ENCODE assay signal across 13 cellular contexts in the genomic region with DNA sequence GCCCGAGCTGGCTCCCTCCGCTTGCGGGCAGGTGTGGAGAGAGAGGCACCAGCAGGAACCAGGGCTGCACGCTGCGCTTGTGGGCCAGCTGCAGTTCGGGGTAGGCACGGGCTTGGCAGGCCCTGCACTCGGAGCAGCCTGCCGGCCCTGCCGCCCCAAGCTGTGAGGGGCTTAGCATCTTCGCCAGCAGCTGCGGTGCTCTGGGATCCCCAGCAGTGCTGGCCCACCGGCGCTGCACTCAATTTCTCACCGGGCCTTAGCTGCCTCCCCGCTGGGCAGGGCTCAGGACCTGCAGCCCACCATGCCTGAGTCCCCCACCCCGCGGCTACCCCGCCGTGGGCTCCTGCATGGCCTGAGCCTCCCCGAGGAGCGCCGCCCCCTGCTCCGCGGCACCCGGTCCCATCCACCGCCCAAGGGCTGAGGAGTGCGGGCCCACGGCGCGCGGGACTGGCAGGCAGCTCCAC.
A peak's percentile ranks its signal among the peaks of the same experiment; 100 is the strongest.
DNase-seq lines count a peak whose midpoint lies in the region; ATAC-seq and TF ChIP-seq lines count a peak whose summit lies in the region.
"Had no signal": no experiment of that assay in that cellular context is flagged by ENCODE, and none has a peak within 500 bp of the region (broad histone marks: within the 10 kb centered on the region; RNA-seq: fewer than 3 reads in every experiment).

No MANE protein-coding gene starts in this region.

- WGBS in right cardiac atrium = 93% methylated on average over 32 of the region's 32 CpGs

- no peak overlapping the region for H3K4me3 ChIP-seq in right cardiac atrium (ENCODE audit: low read length)
- H3K4me3 ChIP-seq in H7 (ENCODE audit: insufficient read depth, low read depth, low read length) = no peak overlapping the region
- no peak overlapping the region for H3K4me3 ChIP-seq in lower lobe of right lung
- H3K4me3 ChIP-seq in upper lobe of right lung = no peak overlapping the region
- H3K4me3 ChIP-seq: BLaER1 treated with 17β-estradiol and CSF1 and Interleukin-3, amounts not matched to agents 10 nM and 100 nM had no signal

- no peaks in the 10 kb centered on the region for H3K4me1 ChIP-seq in right cardiac atrium (ENCODE audit: control insufficient read depth, insufficient read depth, low read length)
- no peaks in the 10 kb centered on the region for H3K4me1 ChIP-seq in lower lobe of right lung
- H3K4me1 ChIP-seq in upper lobe of right lung = no peaks in the 10 kb centered on the region
- H3K4me1 ChIP-seq: BLaER1 treated with 17β-estradiol and CSF1 and Interleukin-3, amounts not matched to agents 10 nM and 100 nM had no signal

- TF ChIP-seq CTCF in lower lobe of right lung (IDR thresholded peaks at IDR 0.05) (no peak), upper lobe of right lung (IDR thresholded peaks at IDR 0.05) (no peak)

- peak; percentile 20 to 41 for ATAC-seq in right cardiac atrium
- ATAC-seq in lower lobe of right lung = peak; percentile 16 to 51
- peak; percentile 27 for ATAC-seq in upper lobe of right lung
- no peak for ATAC-seq in HG02798 (IDR thresholded peaks at IDR 0.05; ENCODE audit: poor library complexity, unreplicated experiment)
- ATAC-seq: CD8-positive, alpha-beta T cell had no signal

- H3K27ac ChIP-seq in right cardiac atrium (ENCODE audit: low read length) = no peak overlapping the region
- H3K27ac ChIP-seq in lower lobe of right lung = no peak overlapping the region
- no peak overlapping the region for H3K27ac ChIP-seq in upper lobe of right lung
- H3K27ac ChIP-seq: BLaER1 treated with 17β-estradiol and CSF1 and Interleukin-3, amounts not matched to agents 10 nM and 100 nM had no signal

- DNase-seq in right cardiac atrium (peak in 1 of 3 donors; percentile 57), cardiac septum (ENCODE audit: low spot score) (no peak), H7 (peak; percentile 9), lower lobe of right lung (no peak), upper lobe of right lung (no peak), SHP77 treated with DMSO at 0.1 percent for 48 hours (lab: John Stamatoyannopoulos, UW) (no peak)
- DNase-seq: Calu3; CD8-positive, alpha-beta T cell; DMS79 treated with DMSO at 0.1 percent for 48 hours; GF-D8; HCEC 1CT had no signal

- H3K9me3 ChIP-seq in right cardiac atrium (ENCODE audit: control insufficient read depth, low read length) = no peaks in the 10 kb centered on the region
- H3K9me3 ChIP-seq in lower lobe of right lung = no peaks in the 10 kb centered on the region
- no peaks in the 10 kb centered on the region for H3K9me3 ChIP-seq in upper lobe of right lung

- intact Hi-C loops in right cardiac atrium (cut with DNase I) = no loop called here
- intact Hi-C loops in cardiac septum (cut with DNase I) = no loop called here
- intact Hi-C loops in lower lobe of right lung (cut with DNase I) = no loop called here
- intact Hi-C loops in upper lobe of right lung (cut with DNase I) = no loop called here

- H3K36me3 ChIP-seq in H7 (replicated peaks; ENCODE audit: control insufficient read depth, insufficient read depth, low read length) = no peaks in the 10 kb centered on the region
- H3K36me3 ChIP-seq in lower lobe of right lung = no peaks in the 10 kb centered on the region
- no peaks in the 10 kb centered on the region for H3K36me3 ChIP-seq in upper lobe of right lung
- H3K36me3 ChIP-seq: BLaER1 treated with 17β-estradiol and CSF1 and Interleukin-3, amounts not matched to agents 10 nM and 100 nM had no signal

- H3K27me3 ChIP-seq in right cardiac atrium (ENCODE audit: control insufficient read depth, insufficient read depth) (no peaks in the 10 kb centered on the region), H7 (ENCODE audit: control insufficient read depth, insufficient read depth, low read length) (no peaks in the 10 kb centered on the region), lower lobe of right lung (ENCODE audit: low read depth) (no peaks in the 10 kb centered on the region), upper lobe of right lung (no peaks in the 10 kb centered on the region)
- H3K27me3 ChIP-seq: BLaER1 treated with 17β-estradiol and CSF1 and Interleukin-3, amounts not matched to agents 10 nM and 100 nM had no signal
